32 cellular contexts compared by ENCODE assay signal in genomic region chr3:85605066-85605465, GRCh38.
"Had no signal": no experiment of that assay in that cellular context is flagged by ENCODE, and none has a peak within 500 bp of the region (broad histone marks: within the 10 kb centered on the region; RNA-seq: fewer than 3 reads in every experiment).

No MANE protein-coding gene starts in this region.

- H3K4me3 Mint-ChIP-seq: activated CD4-positive, alpha-beta memory T cell treated with anti-CD3 and anti-CD28 coated beads for 36 hours; activated CD4-positive, alpha-beta T cell treated with anti-CD3 and anti-CD28 coated beads for 36 hours; activated CD4-positive, alpha-beta T cell treated with anti-CD3 and anti-CD28 coated beads, Interleukin-2, amount 10 ng/mL, durations not matched to agents 24 days and 14 days; activated CD8-positive, alpha-beta memory T cell treated with anti-CD3 and anti-CD28 coated beads, Interleukin-2, amount 10 ng/mL, durations not matched to agents 7 days and 5 days; activated CD8-positive, alpha-beta T cell treated with anti-CD3 and anti-CD28 coated beads, Interleukin-2, amount 10 ng/mL, durations not matched to agents 7 days and 5 days; activated naive CD4-positive, alpha-beta T cell treated with anti-CD3 and anti-CD28 coated beads, Interleukin-2, amount 10 ng/mL, durations not matched to agents 7 days and 5 days; activated naive CD8-positive, alpha-beta T cell treated with anti-CD3 and anti-CD28 coated beads, Interleukin-2, amount 10 ng/mL, durations not matched to agents 7 days and 5 days; activated T-helper 1 cell treated with anti-CD3 and anti-CD28 coated beads, Interleukin-12 subunit alpha, Interleukin-12 subunit beta, Interleukin-2, Interleukin-4 antibody, amounts not matched to agents 30 ng/mL and 10 ng/mL and 1 ng/mL, durations not matched to agents 14 hours and 24 hours and 36 hours; effector memory CD8-positive, alpha-beta T cell had no signal

- H3K36me3 ChIP-seq: ascending aorta, esophagus muscularis mucosa, gastrocnemius medialis, heart left ventricle had no signal

- H3K36me3 Mint-ChIP-seq: activated CD4-positive, alpha-beta memory T cell treated with anti-CD3 and anti-CD28 coated beads for 36 hours; activated CD8-positive, alpha-beta memory T cell treated with anti-CD3 and anti-CD28 coated beads, Interleukin-2, amount 10 ng/mL, durations not matched to agents 7 days and 5 days; activated naive CD4-positive, alpha-beta T cell treated with anti-CD3 and anti-CD28 coated beads, Interleukin-2, amount 10 ng/mL, durations not matched to agents 7 days and 5 days; activated naive CD4-positive, alpha-beta T cell treated with anti-CD3 and anti-CD28 coated beads, Interleukin-2, amount 50 U/mL, for 72 hours; activated naive CD8-positive, alpha-beta T cell treated with anti-CD3 and anti-CD28 coated beads, Interleukin-2, amount 10 ng/mL, durations not matched to agents 7 days and 5 days had no signal

- H3K27me3 ChIP-seq: ascending aorta, body of pancreas, esophagus muscularis mucosa, foreskin keratinocyte, gastrocnemius medialis had no signal

- H3K27me3 Mint-ChIP-seq: activated CD4-positive, alpha-beta memory T cell treated with anti-CD3 and anti-CD28 coated beads for 36 hours; activated CD4-positive, alpha-beta T cell treated with anti-CD3 and anti-CD28 coated beads for 36 hours; activated CD4-positive, alpha-beta T cell treated with anti-CD3 and anti-CD28 coated beads, Interleukin-2, amount 10 ng/mL, durations not matched to agents 24 days and 14 days; activated CD8-positive, alpha-beta memory T cell treated with anti-CD3 and anti-CD28 coated beads, Interleukin-2, amount 10 ng/mL, durations not matched to agents 7 days and 5 days; activated naive CD4-positive, alpha-beta T cell treated with anti-CD3 and anti-CD28 coated beads, Interleukin-2, amount 10 ng/mL, durations not matched to agents 7 days and 5 days; activated naive CD8-positive, alpha-beta T cell treated with anti-CD3 and anti-CD28 coated beads, Interleukin-2, amount 10 ng/mL, durations not matched to agents 7 days and 5 days; effector memory CD8-positive, alpha-beta T cell had no signal

- H3K9me3 Mint-ChIP-seq: activated CD4-positive, alpha-beta T cell treated with anti-CD3 and anti-CD28 coated beads, Interleukin-2, amount 10 ng/mL, durations not matched to agents 24 days and 14 days; activated naive CD4-positive, alpha-beta T cell treated with anti-CD3 and anti-CD28 coated beads, Interleukin-2, amount 10 ng/mL, durations not matched to agents 7 days and 5 days; activated naive CD8-positive, alpha-beta T cell treated with anti-CD3 and anti-CD28 coated beads, Interleukin-2, amount 10 ng/mL, durations not matched to agents 7 days and 5 days; activated T-helper 1 cell treated with anti-CD3 and anti-CD28 coated beads, Interleukin-12 subunit alpha, Interleukin-12 subunit beta, Interleukin-2, Interleukin-4 antibody, amounts not matched to agents 30 ng/mL and 10 ng/mL and 1 ng/mL, durations not matched to agents 14 hours and 24 hours and 36 hours; activated T-helper 2 cell treated with anti-CD3 and anti-CD28 coated beads, Interferon-gamma antibody, Interleukin-2, Interleukin-4, amounts not matched to agents 10 μg/mL and 5 μg/mL and 100 μg/mL, durations not matched to agents 14 hours and 24 hours and 36 hours had no signal

- FAIRE-seq: colon had no signal

- H3K4me3 ChIP-seq: ascending aorta, body of pancreas, esophagus muscularis mucosa, gastrocnemius medialis, heart left ventricle had no signal

- H3K4me1 ChIP-seq: ascending aorta, esophagus muscularis mucosa, foreskin keratinocyte, gastrocnemius medialis, heart left ventricle had no signal

- H3K9me3 ChIP-seq: ascending aorta, body of pancreas, esophagus muscularis mucosa, gastrocnemius medialis, heart left ventricle had no signal

- H3K27ac Mint-ChIP-seq: activated CD4-positive, alpha-beta memory T cell treated with anti-CD3 and anti-CD28 coated beads for 36 hours; activated CD4-positive, alpha-beta T cell treated with anti-CD3 and anti-CD28 coated beads for 36 hours; activated CD4-positive, alpha-beta T cell treated with anti-CD3 and anti-CD28 coated beads, Interleukin-2, amount 10 ng/mL, durations not matched to agents 24 days and 14 days; activated CD8-positive, alpha-beta memory T cell treated with anti-CD3 and anti-CD28 coated beads, Interleukin-2, amount 10 ng/mL, durations not matched to agents 7 days and 5 days; activated CD8-positive, alpha-beta T cell treated with anti-CD3 and anti-CD28 coated beads, Interleukin-2, amount 10 ng/mL, durations not matched to agents 7 days and 5 days; activated naive CD4-positive, alpha-beta T cell treated with anti-CD3 and anti-CD28 coated beads, Interleukin-2, amount 10 ng/mL, durations not matched to agents 7 days and 5 days; activated naive CD4-positive, alpha-beta T cell treated with anti-CD3 and anti-CD28 coated beads, Interleukin-2, amount 50 U/mL, for 72 hours; activated naive CD8-positive, alpha-beta T cell treated with anti-CD3 and anti-CD28 coated beads, Interleukin-2, amount 10 ng/mL, durations not matched to agents 7 days and 5 days; activated T-helper 1 cell treated with anti-CD3 and anti-CD28 coated beads, Interleukin-12 subunit alpha, Interleukin-12 subunit beta, Interleukin-2, Interleukin-4 antibody, amounts not matched to agents 30 ng/mL and 10 ng/mL and 1 ng/mL, durations not matched to agents 14 hours and 24 hours and 36 hours; activated T-helper 2 cell treated with anti-CD3 and anti-CD28 coated beads, Interferon-gamma antibody, Interleukin-2, Interleukin-4, amounts not matched to agents 10 μg/mL and 5 μg/mL and 100 μg/mL, durations not matched to agents 14 hours and 24 hours and 36 hours; effector memory CD8-positive, alpha-beta T cell had no signal

- H3K27ac ChIP-seq: ascending aorta, body of pancreas, esophagus muscularis mucosa, foreskin keratinocyte, gastrocnemius medialis, heart left ventricle had no signal

- DNase-seq: activated CD4-positive, alpha-beta memory T cell treated with anti-CD3 and anti-CD28 coated beads for 36 hours; activated CD4-positive, alpha-beta T cell treated with anti-CD3 and anti-CD28 coated beads for 36 hours; activated CD4-positive, alpha-beta T cell treated with anti-CD3 and anti-CD28 coated beads, Interleukin-2, amount 10 ng/mL, durations not matched to agents 24 days and 14 days; activated CD4-positive, CD25-positive, alpha-beta regulatory T cell; activated CD4-positive, CD25-positive, alpha-beta regulatory T cell treated with anti-CD3 and anti-CD28 coated beads, Interleukin-2, amount 50 U/mL, for 72 hours; activated CD8-positive, alpha-beta memory T cell treated with anti-CD3 and anti-CD28 coated beads, Interleukin-2, amount 10 ng/mL, durations not matched to agents 7 days and 5 days; activated CD8-positive, alpha-beta memory T cell treated with anti-CD3 and anti-CD28 coated beads, Interleukin-2, amount 50 U/mL, for 4 hours; activated CD8-positive, alpha-beta T cell treated with anti-CD3 and anti-CD28 coated beads, Interleukin-2, amount 10 ng/mL, durations not matched to agents 7 days and 5 days; activated gamma-delta T cell; activated naive CD4-positive, alpha-beta T cell; activated naive CD4-positive, alpha-beta T cell treated with anti-CD3 and anti-CD28 coated beads, Interleukin-2, amount 10 ng/mL, durations not matched to agents 7 days and 5 days; activated naive CD8-positive, alpha-beta T cell treated with anti-CD3 and anti-CD28 coated beads, Interleukin-2, amount 10 ng/mL, durations not matched to agents 7 days and 5 days; activated T-cell treated with anti-CD3 and anti-CD28 coated beads, Interleukin-2, amount 50 U/mL, for 1 hour; activated T-cell treated with anti-CD3 and anti-CD28 coated beads, Interleukin-2, amount 50 U/mL, for 48 hours; body of pancreas; caudate nucleus; cortex of kidney; dermis blood vessel endothelial cell; effector CD4-positive, alpha-beta T cell; effector memory CD8-positive, alpha-beta T cell; erythroblast; foreskin keratinocyte; gastrocnemius medialis; glutamatergic neuron; heart left ventricle; T-helper 2 cell had no signal

- H3K4me1 Mint-ChIP-seq: activated CD4-positive, alpha-beta T cell treated with anti-CD3 and anti-CD28 coated beads for 36 hours; activated CD4-positive, alpha-beta T cell treated with anti-CD3 and anti-CD28 coated beads, Interleukin-2, amount 10 ng/mL, durations not matched to agents 24 days and 14 days; activated CD8-positive, alpha-beta memory T cell treated with anti-CD3 and anti-CD28 coated beads, Interleukin-2, amount 10 ng/mL, durations not matched to agents 7 days and 5 days; activated naive CD4-positive, alpha-beta T cell treated with anti-CD3 and anti-CD28 coated beads, Interleukin-2, amount 10 ng/mL, durations not matched to agents 7 days and 5 days; activated naive CD8-positive, alpha-beta T cell treated with anti-CD3 and anti-CD28 coated beads, Interleukin-2, amount 10 ng/mL, durations not matched to agents 7 days and 5 days had no signal

- ATAC-seq: activated CD4-positive, alpha-beta T cell treated with anti-CD3 and anti-CD28 coated beads for 36 hours; activated CD8-positive, alpha-beta memory T cell treated with anti-CD3 and anti-CD28 coated beads, Interleukin-2, amount 10 ng/mL, durations not matched to agents 7 days and 5 days; activated CD8-positive, alpha-beta T cell treated with anti-CD3 and anti-CD28 coated beads, Interleukin-2, amount 10 ng/mL, durations not matched to agents 7 days and 5 days; activated naive CD4-positive, alpha-beta T cell treated with anti-CD3 and anti-CD28 coated beads, Interleukin-2, amount 50 U/mL, for 72 hours; body of pancreas; effector memory CD8-positive, alpha-beta T cell; foreskin keratinocyte; gastrocnemius medialis; heart left ventricle had no signal
